Comparison of ENCODE assay signal across 8 cellular contexts in the genomic region with DNA sequence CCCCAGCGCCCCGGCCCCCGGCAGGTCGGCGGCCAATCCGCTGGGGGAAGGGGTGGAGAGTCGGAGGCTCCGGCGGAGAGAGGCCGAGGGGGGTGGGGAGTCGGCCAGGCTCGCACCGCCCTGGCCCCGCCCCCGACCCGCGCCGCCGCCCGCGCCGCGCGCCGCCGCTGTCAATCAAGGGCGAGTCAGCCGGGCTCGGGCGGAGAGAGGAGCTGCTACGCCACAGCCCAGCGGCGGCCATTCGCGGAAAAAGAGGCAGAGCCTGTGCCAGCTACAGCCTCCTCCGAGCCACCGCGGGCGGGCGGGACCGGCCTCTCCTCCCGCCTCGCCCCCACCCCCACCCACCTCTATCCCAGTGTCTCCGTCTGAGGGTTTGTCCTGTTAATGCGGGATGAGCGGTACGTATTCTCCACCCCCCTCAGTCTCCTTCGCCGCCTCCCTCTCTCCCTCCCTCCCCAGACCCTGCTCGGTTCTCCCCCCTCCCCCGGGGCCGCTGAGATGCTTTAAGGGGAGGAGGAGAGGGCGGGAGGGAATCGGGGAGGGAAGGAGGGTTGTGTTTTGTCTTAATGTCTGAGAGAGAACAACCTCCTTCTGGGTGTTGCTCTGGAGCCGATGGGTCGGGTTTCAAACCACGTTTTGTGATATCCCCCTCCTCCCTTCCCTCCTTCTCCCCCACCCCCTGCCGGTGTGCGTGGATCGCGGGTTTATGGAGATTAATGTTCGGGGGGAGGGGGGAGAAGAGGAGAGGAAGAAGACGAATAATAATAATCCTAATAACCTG. TPM values are rescaled to one million over a fixed set of nuclear protein-coding genes. Genes with fewer than 3 reads are reported as not detected.
DNase-seq lines count a peak whose midpoint lies in the region; ATAC-seq and TF ChIP-seq lines count a peak whose summit lies in the region.

SP4 (plus strand) TSS at position 223 of the 781 bp plus-strand sequence; CDS start at position 392, 169 bp downstream.

- H3K27me3 ChIP-seq in SU-DHL-6 (ENCODE audit: low read length): no peaks in the 10 kb centered on the region
- H3K27me3 ChIP-seq in ovary: no peaks in the 10 kb centered on the region
- H3K27me3 ChIP-seq in thyroid gland: no peaks in the 10 kb centered on the region

- H3K79me2 ChIP-seq in SU-DHL-6 (ENCODE audit: insufficient read depth, low read length): peaks cover 36% of the 10 kb centered on the region

- no peaks in the 10 kb centered on the region for H3K9me2 ChIP-seq in SU-DHL-6 (replicated peaks; ENCODE audit: insufficient read depth, low read length)

- no peaks in the 10 kb centered on the region for H3K27me3 Mint-ChIP-seq in activated naive CD8-positive, alpha-beta T cell treated with anti-CD3 and anti-CD28 coated beads, Interleukin-2, amount 10 ng/mL, durations not matched to agents 7 days and 5 days

- H3F3A ChIP-seq in SU-DHL-6 (ENCODE audit: insufficient read depth): peaks cover 3% of the 10 kb centered on the region

- peak within 1 kb of the TSS; percentile 99 for H3K27ac Mint-ChIP-seq in activated naive CD8-positive, alpha-beta T cell treated with anti-CD3 and anti-CD28 coated beads, Interleukin-2, amount 10 ng/mL, durations not matched to agents 7 days and 5 days

- H3K9ac ChIP-seq in SU-DHL-6 (ENCODE audit: low read length): peak within 1 kb of the TSS; percentile 96

- 0 out of 2 replicates have a peak, but pooled peaks have one; percentile 12 for TF ChIP-seq CTCF in GM12874 (IDR thresholded peaks at IDR 0.05; ENCODE audit: insufficient read depth, low read depth, low read length)
- TF ChIP-seq CTCF in SU-DHL-6 (IDR thresholded peaks at IDR 0.05; ENCODE audit: insufficient read depth, low read length, poor library complexity, severe bottlenecking): no peak
- TF ChIP-seq CTCF in ovary (IDR thresholded peaks at IDR 0.05): no peak
- TF ChIP-seq CTCF in thyroid gland (IDR thresholded peaks at IDR 0.05): peak in 1 of 6 experiments; percentile 21

- H3K4me3 Mint-ChIP-seq in activated naive CD8-positive, alpha-beta T cell treated with anti-CD3 and anti-CD28 coated beads, Interleukin-2, amount 10 ng/mL, durations not matched to agents 7 days and 5 days: peak within 1 kb of the TSS; percentile 100

- 0 out of 2 replicates have a peak, but pooled peaks cover 6% of the 10 kb centered on the region for H3K36me3 ChIP-seq in SU-DHL-6 (ENCODE audit: low read length)
- no peaks in the 10 kb centered on the region for H3K36me3 ChIP-seq in ovary
- no peaks in the 10 kb centered on the region for H3K36me3 ChIP-seq in thyroid gland

- DNase-seq in NCI-H1417 (lab: John Stamatoyannopoulos, UW) (peak; percentile 96 to 98 (median 98)), Right ventricle myocardium inferior (ENCODE audit: missing footprints) (peak; percentile 98), ovary (peak; percentile 93 to 97 (median 95)), thyroid gland (peak; percentile 95)
- peak; percentile 99 for DNase-seq in activated naive CD8-positive, alpha-beta T cell treated with anti-CD3 and anti-CD28 coated beads, Interleukin-2, amount 10 ng/mL, durations not matched to agents 7 days and 5 days

- peaks cover 11% of the 10 kb centered on the region; the same call in 1 of the 2 replicates for H4K20me1 ChIP-seq in SU-DHL-6 (ENCODE audit: low read depth, low read length)

- H3K27ac ChIP-seq in SU-DHL-6 (ENCODE audit: low read depth, low read length): peak within 1 kb of the TSS; percentile 98
- peak within 1 kb of the TSS; percentile 84 to 96 for H3K27ac ChIP-seq in ovary
- peak within 1 kb of the TSS; percentile 90 to 96 (median 95) for H3K27ac ChIP-seq in thyroid gland

- peak within 1 kb of the TSS; percentile 99 for H2AFZ ChIP-seq in SU-DHL-6 (ENCODE audit: low read depth, low read length, severe bottlenecking)

- peak within 1 kb of the TSS; percentile 96 for H3K4me3 ChIP-seq in SU-DHL-6 (ENCODE audit: insufficient read depth, low read length, poor library complexity, severe bottlenecking)
- peak within 1 kb of the TSS; percentile 57 for H3K4me3 ChIP-seq in ovary
- H3K4me3 ChIP-seq in thyroid gland (replicated peaks in 1 of 3): peak within 1 kb of the TSS; percentile 38 to 88 (median 84)

- TF ChIP-seq EP300 in ovary (IDR thresholded peaks at IDR 0.05): no peak

- H3K4me1 Mint-ChIP-seq in activated naive CD8-positive, alpha-beta T cell treated with anti-CD3 and anti-CD28 coated beads, Interleukin-2, amount 10 ng/mL, durations not matched to agents 7 days and 5 days: peaks cover 37% of the 10 kb centered on the region

- intact Hi-C loops in Right ventricle myocardium inferior (cut with DNase I): loop anchor here (5.0 kb wide), 1 partner anchor 654 kb away; no protein-coding TSS in a partner anchor
- intact Hi-C loops in ovary (cut with DNase I): no loop called here
- intact Hi-C loops in thyroid gland (cut with DNase I): no loop called here

- peaks cover 33% of the 10 kb centered on the region for H3K36me3 Mint-ChIP-seq in activated naive CD8-positive, alpha-beta T cell treated with anti-CD3 and anti-CD28 coated beads, Interleukin-2, amount 10 ng/mL, durations not matched to agents 7 days and 5 days

- peak; percentile 59 for ATAC-seq in HG02763 (IDR thresholded peaks at IDR 0.05; ENCODE audit: unreplicated experiment)
- ATAC-seq in activated naive CD8-positive, alpha-beta T cell treated with anti-CD3 and anti-CD28 coated beads, Interleukin-2, amount 10 ng/mL, durations not matched to agents 7 days and 5 days (ENCODE audit: low read depth): peak; percentile 72
- peak; percentile 92 for ATAC-seq in Right ventricle myocardium inferior

- H3K9me3 Mint-ChIP-seq in activated naive CD8-positive, alpha-beta T cell treated with anti-CD3 and anti-CD28 coated beads, Interleukin-2, amount 10 ng/mL, durations not matched to agents 7 days and 5 days: no peaks in the 10 kb centered on the region

- POLR2A ChIA-PET in activated naive CD8-positive, alpha-beta T cell treated with anti-CD3 and anti-CD28 coated beads, Interleukin-2, amount 10 ng/mL, durations not matched to agents 7 days and 5 days (lab: Charles Lee): interaction anchor here (0.6 to 2.7 kb wide), 16 partner anchors 9 to 517 kb away, joined by 3 to 44 read pairs (median 6); partner anchors contain the start of gene CDCA7L

- H3K9me3 ChIP-seq in SU-DHL-6 (ENCODE audit: insufficient read depth, low read length) (no peaks in the 10 kb centered on the region), ovary (no peaks in the 10 kb centered on the region), thyroid gland (no peaks in the 10 kb centered on the region)

- H3K4me2 ChIP-seq in SU-DHL-6 (ENCODE audit: low read depth, low read length, poor library complexity, severe bottlenecking): peak within 1 kb of the TSS; percentile 98

- 0 to 1% (median 0%) methylated on average over 59 to 63 of the region's 63 CpGs for WGBS in ovary, 3 donors
- WGBS in thyroid gland, 2 donors: 0% methylated on average over 56 of the region's 63 CpGs

- peaks cover 12% of the 10 kb centered on the region for H3K4me1 ChIP-seq in ovary (ENCODE audit: insufficient read depth)
- H3K4me1 ChIP-seq in thyroid gland: peaks cover 25 to 34% of the 10 kb centered on the region in 2 donors

- TF ChIP-seq POLR2A in ovary (IDR thresholded peaks at IDR 0.05): peak; percentile 59
- peak in 1 of 2 donors; percentile 78 for TF ChIP-seq POLR2A in thyroid gland (IDR thresholded peaks at IDR 0.05)

RNA-seq across cellular contexts. Expression of gene SP4, which starts in this region (rescaled TPM):
- total RNA-seq in activated naive CD8-positive, alpha-beta T cell treated with anti-CD3 and anti-CD28 coated beads, Interleukin-2, amount 10 ng/mL, durations not matched to agents 7 days and 5 days: 10 to 100 TPM; 39.6 to 42.4 TPM
- total RNA-seq in Right ventricle myocardium inferior (4.3 TPM), ovary (10 to 100 TPM; 10.1 to 22.1 (median 19.1) TPM), thyroid gland (10 to 100 TPM; 16.9 to 33.8 (median 23.9) TPM)
- 1 to 10 TPM; 6.9 to 7.3 TPM for polyA plus RNA-seq in ovary

Comparison
In these comparisons a context has a peak if more than half of its experiments do, and no peak if none do; other contexts are left out.
1. Peak in every context shown above with its lines: DNase-seq, ATAC-seq, H3K4me3 ChIP-seq and H3K27ac ChIP-seq.